Comparison of ENCODE assay signal across 1 cellular context in genomic region chr10:110840225-110840922, GRCh38.
TF ChIP-seq lines count a peak whose summit lies in the region.

No MANE protein-coding gene starts in this region.

TF ChIP-seq in HepG2, 621 proteins besides CTCF, POLR2A, EP300 and RAD21 (continued from another document and continues in another):
- no peak for TF ChIP-seq ZBTB46 (CRISPR knock-in tag; IDR thresholded peaks at IDR 0.05; ENCODE audit: borderline replicate concordance)
- TF ChIP-seq YEATS2 (CRISPR knock-in tag; IDR thresholded peaks at IDR 0.05; ENCODE audit: borderline replicate concordance) = no peak
- TF ChIP-seq PHF8 (CRISPR knock-in tag; IDR thresholded peaks at IDR 0.05) = no peak
- no peak for TF ChIP-seq STAT5B (CRISPR knock-in tag; IDR thresholded peaks at IDR 0.05)
- TF ChIP-seq CHD2 (IDR thresholded peaks at IDR 0.05; ENCODE audit: low read depth, low read length) = no peak
- no peak for TF ChIP-seq MBNL3 (CRISPR knock-in tag; conservative IDR thresholded peaks at IDR 0.05)
- no peak for TF ChIP-seq RORA (CRISPR knock-in tag; IDR thresholded peaks at IDR 0.05)
- TF ChIP-seq HNRNPUL1 (IDR thresholded peaks at IDR 0.05; ENCODE audit: low read depth, low read length) = no peak
- no peak for TF ChIP-seq ZBTB7A (CRISPR knock-in tag; IDR thresholded peaks at IDR 0.05)
- TF ChIP-seq ZNF33A (CRISPR knock-in tag; IDR thresholded peaks at IDR 0.05; ENCODE audit: borderline replicate concordance) = no peak
- peak; percentile 71; the same call in 1 of the 2 replicates for TF ChIP-seq RFXAP (CRISPR knock-in tag; IDR thresholded peaks at IDR 0.05; ENCODE audit: borderline replicate concordance)
- TF ChIP-seq HNRNPL (IDR thresholded peaks at IDR 0.05; ENCODE audit: low read depth, low read length) = peak; percentile 87
- TF ChIP-seq HOXA5 (CRISPR knock-in tag; IDR thresholded peaks at IDR 0.05) = 0 out of 2 replicates have a peak, but pooled peaks have one; percentile 51
- peak; percentile 95 for TF ChIP-seq ZNF281 (CRISPR knock-in tag; IDR thresholded peaks at IDR 0.05; ENCODE audit: borderline replicate concordance)
- TF ChIP-seq ZNF609 (CRISPR knock-in tag; IDR thresholded peaks at IDR 0.05; ENCODE audit: borderline replicate concordance) = peak; percentile 66
- no peak for TF ChIP-seq SIN3A (IDR thresholded peaks at IDR 0.05; ENCODE audit: borderline replicate concordance, low read depth, low read length)
- no peak for TF ChIP-seq ZNF660 (CRISPR knock-in tag; IDR thresholded peaks at IDR 0.05; ENCODE audit: borderline replicate concordance, low read depth)
- TF ChIP-seq NFE2L2 (IDR thresholded peaks at IDR 0.05; ENCODE audit: low read length) = no peak
- TF ChIP-seq TGIF2 (CRISPR knock-in tag; IDR thresholded peaks at IDR 0.05) = no peak
- TF ChIP-seq ZNF225 (CRISPR knock-in tag; IDR thresholded peaks at IDR 0.05) = no peak
- no peak for TF ChIP-seq FLYWCH1 (CRISPR knock-in tag; IDR thresholded peaks at IDR 0.05)
- no peak for TF ChIP-seq PRPF4 (IDR thresholded peaks at IDR 0.05; ENCODE audit: low read depth, low read length, poor library complexity, severe bottlenecking)
- TF ChIP-seq ZNF10 (CRISPR knock-in tag; IDR thresholded peaks at IDR 0.05; ENCODE audit: borderline replicate concordance, low read depth) = no peak
- TF ChIP-seq ZNF121 (CRISPR knock-in tag; IDR thresholded peaks at IDR 0.05) = no peak
- TF ChIP-seq MXI1 (IDR thresholded peaks at IDR 0.05; ENCODE audit: borderline replicate concordance, low read depth, low read length) = no peak
- no peak for TF ChIP-seq ZNF576 (CRISPR knock-in tag; IDR thresholded peaks at IDR 0.05)
- TF ChIP-seq MED1 (CRISPR knock-in tag; IDR thresholded peaks at IDR 0.05) = peak; percentile 71
- TF ChIP-seq SALL2 (CRISPR knock-in tag; IDR thresholded peaks at IDR 0.05) = no peak; the same call in 1 of the 2 replicates
- no peak for TF ChIP-seq TFE3 (CRISPR knock-in tag; IDR thresholded peaks at IDR 0.05)
- TF ChIP-seq ZNF160 (CRISPR knock-in tag; IDR thresholded peaks at IDR 0.05) = no peak
- TF ChIP-seq RARA (CRISPR knock-in tag; IDR thresholded peaks at IDR 0.05) = peak; percentile 71
- no peak for TF ChIP-seq IRF9 (CRISPR knock-in tag; IDR thresholded peaks at IDR 0.05; ENCODE audit: borderline replicate concordance)
- no peak for TF ChIP-seq KDM5B (CRISPR knock-in tag; IDR thresholded peaks at IDR 0.05; ENCODE audit: borderline replicate concordance)
- TF ChIP-seq ZNF567 (CRISPR knock-in tag; IDR thresholded peaks at IDR 0.05; ENCODE audit: borderline replicate concordance) = no peak
- no peak for TF ChIP-seq NFATC3 (CRISPR knock-in tag; IDR thresholded peaks at IDR 0.05)
- no peak for TF ChIP-seq DZIP1 (CRISPR knock-in tag; IDR thresholded peaks at IDR 0.05)
- no peak for TF ChIP-seq ZNF75D (CRISPR knock-in tag; IDR thresholded peaks at IDR 0.05; ENCODE audit: borderline replicate concordance)
- TF ChIP-seq ZNF782 (CRISPR knock-in tag; IDR thresholded peaks at IDR 0.05; ENCODE audit: borderline replicate concordance) = no peak
- no peak for TF ChIP-seq ZNF276 (CRISPR knock-in tag; IDR thresholded peaks at IDR 0.05; ENCODE audit: low read depth)
- no peak for TF ChIP-seq AHR (CRISPR knock-in tag; IDR thresholded peaks at IDR 0.05)
- no peak for TF ChIP-seq SP1 (IDR thresholded peaks at IDR 0.05)
- TF ChIP-seq SP1 (CRISPR knock-in tag; IDR thresholded peaks at IDR 0.05) = no peak
- no peak for TF ChIP-seq THAP7 (CRISPR knock-in tag; IDR thresholded peaks at IDR 0.05)
- TF ChIP-seq SALL1 (CRISPR knock-in tag; IDR thresholded peaks at IDR 0.05) = peak; percentile 88
- TF ChIP-seq NFIB (CRISPR knock-in tag; IDR thresholded peaks at IDR 0.05; ENCODE audit: borderline replicate concordance) = no peak
- TF ChIP-seq YEATS4 (CRISPR knock-in tag; IDR thresholded peaks at IDR 0.05; ENCODE audit: borderline replicate concordance) = peak; percentile 48; the same call in 1 of the 2 replicates
- TF ChIP-seq LCORL (IDR thresholded peaks at IDR 0.05) = no peak
- peak; percentile 89 for TF ChIP-seq LCORL (CRISPR knock-in tag; IDR thresholded peaks at IDR 0.05)
- TF ChIP-seq ZNF546 (CRISPR knock-in tag; conservative IDR thresholded peaks at IDR 0.05) = no peak
